12 cellular contexts compared by ENCODE assay signal in genomic region chr5:173714551-173715428, GRCh38.
DNase-seq lines count a peak whose midpoint lies in the region; ATAC-seq, FAIRE-seq and TF ChIP-seq lines count a peak whose summit lies in the region.
"Had no signal": no experiment of that assay in that cellular context is flagged by ENCODE, and none has a peak within 500 bp of the region (broad histone marks: within the 10 kb centered on the region; RNA-seq: fewer than 3 reads in every experiment).

No MANE protein-coding gene starts in this region.

- intact Hi-C loops in HepG2 (cut with micrococcal nuclease; ENCODE audit: unreplicated experiment) (no loop called here), right lobe of liver (cut with DNase I) (no loop called here), upper lobe of right lung (cut with DNase I) (no loop called here), tibial artery (cut with DNase I; ENCODE audit: low total_unique reads) (no loop called here)

- POLR2A ChIA-PET in HepG2 (lab: Yijun Ruan, JAX) = interaction anchor here (1.8 kb wide), 1 partner anchor 8 kb away, joined by 5 read pairs; no protein-coding TSS in a partner anchor
- POLR2A ChIA-PET in SK-N-SH (lab: Yijun Ruan, JAX) = no interaction called here

- no peaks in the 10 kb centered on the region for H3F3A ChIP-seq in SK-N-SH (replicated peaks; ENCODE audit: insufficient read depth)

- H3K4me3 ChIP-seq in HepG2 (replicated peaks in 1 of 3; ENCODE audit: insufficient read depth in 1 of 3, low read depth in 2 of 3, low read length in 3 of 3) (no peak overlapping the region), right lobe of liver (no peak overlapping the region), SK-N-SH (ENCODE audit: low read depth in 2 of 2, low read length in 1 of 2) (no peak overlapping the region), fibroblast of pulmonary artery (replicated peaks; ENCODE audit: low read depth, low read length) (no peak overlapping the region), upper lobe of right lung (no peak overlapping the region), tibial artery (no peak overlapping the region)

- no peaks in the 10 kb centered on the region for H3K79me2 ChIP-seq in HepG2 (ENCODE audit: insufficient read depth, low read length)
- no peaks in the 10 kb centered on the region for H3K79me2 ChIP-seq in SK-N-SH (ENCODE audit: insufficient read depth)

- FAIRE-seq in HepG2 (lab: Jason Lieb, UNC) = no peak

- H3K9me3 ChIP-seq in HepG2 (ENCODE audit: low read length) (no peaks in the 10 kb centered on the region), right lobe of liver (no peaks in the 10 kb centered on the region), SK-N-SH (no peaks in the 10 kb centered on the region), upper lobe of right lung (no peaks in the 10 kb centered on the region), tibial artery (no peaks in the 10 kb centered on the region)

- H3K27me3 ChIP-seq in HepG2 (ENCODE audit: control insufficient read depth in 1 of 2, insufficient read depth in 2 of 2, low read length in 2 of 2) (no peaks in the 10 kb centered on the region), right lobe of liver (no peaks in the 10 kb centered on the region), SK-N-SH (ENCODE audit: insufficient read depth) (no peaks in the 10 kb centered on the region), upper lobe of right lung (no peaks in the 10 kb centered on the region), tibial artery (peaks cover 0 to 3% of the 10 kb centered on the region in 2 donors)

- no peak overlapping the region for H2AFZ ChIP-seq in HepG2 (ENCODE audit: low read length)
- peak overlapping the region; percentile 13; the same call in 1 of the 2 replicates for H2AFZ ChIP-seq in SK-N-SH (ENCODE audit: low read depth)

- CTCF ChIA-PET in HepG2 (lab: Yijun Ruan, JAX; ENCODE audit: low intra/inter-chr PET ratio, low total read pairs) = no interaction called here
- CTCF ChIA-PET in SK-N-SH (lab: Yijun Ruan, JAX) = interaction anchor here (1.5 kb wide), 1 partner anchor 13 kb away, joined by 3 read pairs; no protein-coding TSS in a partner anchor

- H4K20me1 ChIP-seq in HepG2 (ENCODE audit: insufficient read depth, low read length) = no peaks in the 10 kb centered on the region
- H4K20me1 ChIP-seq in SK-N-SH (ENCODE audit: insufficient read depth) = no peaks in the 10 kb centered on the region

- TF ChIP-seq CTCF in HepG2 (CRISPR knock-in tag; IDR thresholded peaks at IDR 0.05) (no peak), right lobe of liver (IDR thresholded peaks at IDR 0.05) (no peak), SK-N-SH (IDR thresholded peaks at IDR 0.05) (no peak), fibroblast of pulmonary artery (IDR thresholded peaks at IDR 0.05; ENCODE audit: low read length, missing control alignments) (no peak), upper lobe of right lung (IDR thresholded peaks at IDR 0.05) (no peak), tibial artery (IDR thresholded peaks at IDR 0.05) (no peak)

- no peak overlapping the region for H3K4me2 ChIP-seq in HepG2 (ENCODE audit: low read depth, low read length)
- H3K4me2 ChIP-seq in SK-N-SH = no peak overlapping the region

- H3K36me3 ChIP-seq in HepG2 (replicated peaks in 1 of 2; ENCODE audit: control insufficient read depth in 1 of 2, insufficient read depth in 2 of 2, low read length in 2 of 2) (no peaks in the 10 kb centered on the region), right lobe of liver (no peaks in the 10 kb centered on the region), SK-N-SH (replicated peaks in 1 of 2; ENCODE audit: control insufficient read depth in 1 of 2, insufficient read depth in 2 of 2, low read length in 1 of 2) (no peaks in the 10 kb centered on the region), upper lobe of right lung (no peaks in the 10 kb centered on the region), tibial artery (no peaks in the 10 kb centered on the region)

- no peak for TF ChIP-seq EP300 in HepG2 (IDR thresholded peaks at IDR 0.05; ENCODE audit: low read depth in 2 of 2, low read length in 2 of 2)
- TF ChIP-seq EP300 in HepG2 (CRISPR knock-in tag; IDR thresholded peaks at IDR 0.05; ENCODE audit: borderline replicate concordance) = no peak
- TF ChIP-seq EP300 in SK-N-SH (IDR thresholded peaks at IDR 0.05; ENCODE audit: borderline replicate concordance in 1 of 2, low read depth in 1 of 2, low read length in 1 of 2) = no peak

- BruUV-seq in HepG2 (replicated peaks; lab: Mats Ljungman, UMichigan) = no TSS peak

- DNase-seq in HepG2 (ENCODE audit: low spot score) (no peak), right lobe of liver (no peak), SK-N-SH (no peak), fibroblast of pulmonary artery (ENCODE audit: low read depth) (peak; percentile 71), upper lobe of right lung (no peak), NCI-H2107 (lab: John Stamatoyannopoulos, UW) (no peak), tibial artery (no peak)
- DNase-seq: activated T-cell treated with anti-CD3 and anti-CD28 coated beads, Interleukin-2, amount 50 U/mL, for 72 hours; C1 segment of cervical spinal cord; endodermal cell; NCI-H1092 treated with DMSO at 0.1 percent for 48 hours had no signal

- H3K9me2 ChIP-seq in SK-N-SH = no peaks in the 10 kb centered on the region

- H3K27ac ChIP-seq in HepG2 (ENCODE audit: extremely low read length, insufficient read depth, low read length) (no peak overlapping the region), right lobe of liver (no peak overlapping the region), SK-N-SH (ENCODE audit: low read depth in 2 of 2, low read length in 1 of 2) (no peak overlapping the region), upper lobe of right lung (no peak overlapping the region), tibial artery (no peak overlapping the region)

- 90% methylated on average over 12 of the region's 12 CpGs for WGBS in HepG2 (ENCODE audit: low lambda C conversion rate)
- 77% methylated on average over 12 of the region's 12 CpGs for WGBS in right lobe of liver (ENCODE audit: insufficient coverage, low coverage, low lambda C conversion rate, missing lambda C conversion rate)
- 55% methylated on average over 12 of the region's 12 CpGs for WGBS in SK-N-SH (ENCODE audit: low lambda C conversion rate)

- in situ Hi-C loops in HepG2 (cut with HindIII; ENCODE audit: extremely low pct_ligation_motif_present, low pct_unique_long_range_greater_than_20kb) = no loop called here

- H3K9ac ChIP-seq in HepG2 (ENCODE audit: insufficient read depth, low read depth, low read length) (no peak overlapping the region), SK-N-SH (no peak overlapping the region)

- ATAC-seq in HepG2 (no peak), right lobe of liver (no peak), upper lobe of right lung (peak; percentile 68), HG03469 (IDR thresholded peaks at IDR 0.05; ENCODE audit: unreplicated experiment) (no peak)

- TF ChIP-seq RAD21 in HepG2 (CRISPR knock-in tag; IDR thresholded peaks at IDR 0.05) (no peak), SK-N-SH (IDR thresholded peaks at IDR 0.05; ENCODE audit: low read length) (no peak)

- H3K4me1 ChIP-seq in HepG2 (ENCODE audit: insufficient read depth, low read length) = peaks cover 42% of the 10 kb centered on the region
- peaks cover 0 to 6% (median 0%) of the 10 kb centered on the region in 4 donors for H3K4me1 ChIP-seq in right lobe of liver
- H3K4me1 ChIP-seq in SK-N-SH (ENCODE audit: control insufficient read depth in 1 of 2, insufficient read depth in 2 of 2, low read depth in 1 of 2, low read length in 1 of 2) = peaks cover 0 to 24% of the 10 kb centered on the region in 2 experiments; a peak in 2 of 4 replicates
- H3K4me1 ChIP-seq in upper lobe of right lung = no peaks in the 10 kb centered on the region
- no peaks in the 10 kb centered on the region for H3K4me1 ChIP-seq in tibial artery

- TF ChIP-seq POLR2A in HepG2 (IDR thresholded peaks at IDR 0.05; ENCODE audit: insufficient read depth in 1 of 2, low read depth in 2 of 2, low read length in 2 of 2) (no peak), right lobe of liver (IDR thresholded peaks at IDR 0.05) (no peak)

TF ChIP-seq in HepG2, 621 proteins besides CTCF, POLR2A, EP300 and RAD21:
- TF ChIP-seq HNF4G (IDR thresholded peaks at IDR 0.05; ENCODE audit: borderline replicate concordance, low read depth, low read length) (no peak), HNF4G (CRISPR knock-in tag; IDR thresholded peaks at IDR 0.05; ENCODE audit: borderline replicate concordance, low read depth) (no peak), ZNF629 (CRISPR knock-in tag; conservative IDR thresholded peaks at IDR 0.05) (peak; percentile 42; the same call in 1 of the 2 replicates), ZKSCAN1 (IDR thresholded peaks at IDR 0.05; ENCODE audit: low read length) (no peak)
TF ChIP-seq in HepG2: peak in this region for 1.

TF ChIP-seq in SK-N-SH, 30 proteins besides CTCF, POLR2A, EP300 and RAD21:
- peak; percentile 32; the same call in 1 of the 2 replicates for TF ChIP-seq JUND (IDR thresholded peaks at IDR 0.05)
- TF ChIP-seq FOSL2 (IDR thresholded peaks at IDR 0.05; ENCODE audit: borderline replicate concordance, low read depth) = peak; percentile 61
- TF ChIP-seq NFIC (IDR thresholded peaks at IDR 0.05; ENCODE audit: borderline replicate concordance) = peak; percentile 43; the same call in 1 of the 2 replicates
- TF ChIP-seq IRF3 (IDR thresholded peaks at IDR 0.05; ENCODE audit: low read depth, low read length) = no peak

Comparison
In these comparisons a context has a peak if more than half of its experiments do, and no peak if none do; other contexts are left out.
1. Of the 25 proteins assayed by ChIP-seq in both HepG2 and SK-N-SH: peak only in HepG2: none; only in SK-N-SH: FOSL2, JUND and NFIC; in both: none; in neither: 22.